ENCODE assay signal across 9 cellular contexts in the genomic region with DNA sequence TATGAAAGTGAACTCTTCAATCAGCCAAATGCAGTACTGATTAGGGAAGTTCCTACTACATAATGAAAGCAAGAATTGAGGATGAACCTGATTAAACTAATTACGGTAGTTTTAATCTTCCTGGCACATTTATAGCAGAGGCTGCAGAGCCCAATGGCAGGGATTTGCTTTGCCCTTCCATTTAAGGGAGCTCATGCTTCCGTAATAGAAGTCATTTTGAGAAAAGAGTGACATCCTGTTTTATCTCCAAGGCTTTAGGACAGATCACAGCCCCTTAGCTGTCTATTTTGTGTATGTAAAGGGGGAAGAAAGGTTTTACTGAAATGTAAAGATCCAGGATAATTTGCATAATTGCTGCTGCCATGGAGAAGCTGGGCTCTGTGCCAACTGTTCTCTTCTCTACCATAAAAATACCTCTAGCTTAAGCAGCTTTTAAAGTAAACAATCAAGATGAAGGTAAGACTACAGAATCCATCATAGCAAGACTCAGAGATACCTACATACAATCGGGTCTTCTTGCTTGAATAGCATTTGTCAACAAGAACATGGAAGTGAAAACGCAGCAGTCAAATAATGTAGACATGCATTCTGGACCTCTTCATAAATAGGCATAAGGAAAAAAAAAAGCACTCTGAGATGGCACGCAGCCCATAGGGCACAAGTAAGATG.
DNase-seq lines count a peak whose midpoint lies in the region; ATAC-seq lines count a peak whose summit lies in the region.
"Had no signal": no experiment of that assay in that cellular context is flagged by ENCODE, and none has a peak within 500 bp of the region (broad histone marks: within the 10 kb centered on the region; RNA-seq: fewer than 3 reads in every experiment).

No MANE protein-coding gene starts in this region.

- H3K27ac Mint-ChIP-seq in dendritic cell treated with granulocyte-macrophage colony-stimulating factor and Interleukin-4, amounts not matched to agents 40 ng/mL and 50 ng/mL, for 4 days = peak overlapping the region; percentile 72
- no peak overlapping the region for H3K27ac Mint-ChIP-seq in activated naive CD4-positive, alpha-beta T cell treated with anti-CD3 and anti-CD28 coated beads, Interleukin-2, amount 10 ng/mL, durations not matched to agents 7 days and 5 days

- peaks cover 20% of the 10 kb centered on the region for H3K4me1 ChIP-seq in HAP-1

- H3K4me1 Mint-ChIP-seq in dendritic cell treated with granulocyte-macrophage colony-stimulating factor and Interleukin-4, amounts not matched to agents 40 ng/mL and 50 ng/mL, for 4 days (ENCODE audit: low read depth) = peaks cover 39% of the 10 kb centered on the region
- H3K4me1 Mint-ChIP-seq in activated naive CD4-positive, alpha-beta T cell treated with anti-CD3 and anti-CD28 coated beads, Interleukin-2, amount 10 ng/mL, durations not matched to agents 7 days and 5 days = peaks cover 11% of the 10 kb centered on the region

- no peak for ATAC-seq in GM18867 (IDR thresholded peaks at IDR 0.05; ENCODE audit: unreplicated experiment)

- DNase-seq in COLO668 (lab: John Stamatoyannopoulos, UW; ENCODE audit: unreplicated experiment) (peak; percentile 85), HAP-1 (ENCODE audit: low spot score in 2 of 2) (peak; percentile 89 to 99), NCI-H510A (lab: John Stamatoyannopoulos, UW) (peak; percentile 44), renal cortical epithelial cell (ENCODE audit: low read depth) (peak; percentile 35), iPS-NIHi7 (ENCODE audit: extremely low spot score) (no peak)
- DNase-seq in activated naive CD4-positive, alpha-beta T cell treated with anti-CD3 and anti-CD28 coated beads, Interleukin-2, amount 10 ng/mL, durations not matched to agents 7 days and 5 days = no peak
- DNase-seq: activated T-cell treated with anti-CD3 and anti-CD28 coated beads, Interleukin-2, amount 50 U/mL, for 4 hours had no signal

- intact Hi-C loops in dendritic cell treated with granulocyte-macrophage colony-stimulating factor and Interleukin-4, amounts not matched to agents 40 ng/mL and 50 ng/mL, for 4 days (cut with micrococcal nuclease) = loop anchor here (5.0 kb wide), 1 partner anchor 248 kb away; no protein-coding TSS in a partner anchor

- H3K9me3 ChIP-seq in HAP-1 = no peaks in the 10 kb centered on the region

- H3K27me3 ChIP-seq in HAP-1 (ENCODE audit: low read depth) = no peaks in the 10 kb centered on the region

- no peaks in the 10 kb centered on the region for H3K27me3 Mint-ChIP-seq in dendritic cell treated with granulocyte-macrophage colony-stimulating factor and Interleukin-4, amounts not matched to agents 40 ng/mL and 50 ng/mL, for 4 days
- H3K27me3 Mint-ChIP-seq in activated naive CD4-positive, alpha-beta T cell treated with anti-CD3 and anti-CD28 coated beads, Interleukin-2, amount 10 ng/mL, durations not matched to agents 7 days and 5 days = no peaks in the 10 kb centered on the region

- H3K9me3 Mint-ChIP-seq in dendritic cell treated with granulocyte-macrophage colony-stimulating factor and Interleukin-4, amounts not matched to agents 40 ng/mL and 50 ng/mL, for 4 days = no peaks in the 10 kb centered on the region
- no peaks in the 10 kb centered on the region for H3K9me3 Mint-ChIP-seq in activated naive CD4-positive, alpha-beta T cell treated with anti-CD3 and anti-CD28 coated beads, Interleukin-2, amount 10 ng/mL, durations not matched to agents 7 days and 5 days
- H3K9me3 Mint-ChIP-seq: activated T-cell treated with anti-CD3 and anti-CD28 coated beads, Interleukin-2, amount 50 U/mL, for 4 hours had no signal

- CTCF ChIA-PET in activated naive CD4-positive, alpha-beta T cell treated with anti-CD3 and anti-CD28 coated beads, Interleukin-2, amount 10 ng/mL, durations not matched to agents 7 days and 5 days (lab: Charles Lee) = interaction anchor here (0.7 kb wide), 1 partner anchor 33 kb away, joined by 3 read pairs; no protein-coding TSS in a partner anchor

- H3K36me3 ChIP-seq in HAP-1 (replicated peaks) = no peaks in the 10 kb centered on the region

- H3K4me3 ChIP-seq in HAP-1 = no peak overlapping the region

- in situ Hi-C loops in HAP-1 (cut with MboI; ENCODE audit: low sequenced_read_pairs) = no loop called here

- peaks cover 9% of the 10 kb centered on the region for H3K36me3 Mint-ChIP-seq in dendritic cell treated with granulocyte-macrophage colony-stimulating factor and Interleukin-4, amounts not matched to agents 40 ng/mL and 50 ng/mL, for 4 days (ENCODE audit: low read depth)
- peaks cover 3% of the 10 kb centered on the region for H3K36me3 Mint-ChIP-seq in activated naive CD4-positive, alpha-beta T cell treated with anti-CD3 and anti-CD28 coated beads, Interleukin-2, amount 10 ng/mL, durations not matched to agents 7 days and 5 days

- H3K4me3 Mint-ChIP-seq in dendritic cell treated with granulocyte-macrophage colony-stimulating factor and Interleukin-4, amounts not matched to agents 40 ng/mL and 50 ng/mL, for 4 days = peak overlapping the region; percentile 17
- H3K4me3 Mint-ChIP-seq in activated naive CD4-positive, alpha-beta T cell treated with anti-CD3 and anti-CD28 coated beads, Interleukin-2, amount 10 ng/mL, durations not matched to agents 7 days and 5 days = no peak overlapping the region
- H3K4me3 Mint-ChIP-seq: activated T-cell treated with anti-CD3 and anti-CD28 coated beads, Interleukin-2, amount 50 U/mL, for 4 hours had no signal

Comparison
In these comparisons a context has a peak if more than half of its experiments do, and no peak if none do; other contexts are left out.
1. DNase-seq: peak in COLO668 (single experiment), HAP-1 (2 of 2), NCI-H510A (single experiment) and renal cortical epithelial cell (single experiment); none in iPS-NIHi7 (single experiment) and activated naive CD4-positive, alpha-beta T cell treated with anti-CD3 and anti-CD28 coated beads, Interleukin-2, amount 10 ng/mL, durations not matched to agents 7 days and 5 days (single experiment).